16 cellular contexts compared by ENCODE assay signal in the genomic region with DNA sequence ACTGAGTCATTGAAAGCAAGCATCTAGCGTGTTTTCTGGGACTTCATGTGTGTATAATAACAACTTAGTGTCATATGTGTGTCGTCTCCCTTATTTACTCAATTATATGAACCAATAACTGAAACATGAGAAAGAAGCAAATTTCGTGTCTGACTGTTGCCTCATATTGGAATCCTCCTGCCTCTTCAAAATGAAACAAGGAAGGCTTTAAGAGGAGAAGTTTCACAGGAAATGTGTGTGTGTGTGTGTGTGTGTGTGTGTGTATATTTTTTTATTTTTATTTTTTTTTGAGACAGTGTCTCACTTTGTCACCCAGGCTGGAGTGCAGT.
DNase-seq lines count a peak whose midpoint lies in the region; ATAC-seq and TF ChIP-seq lines count a peak whose summit lies in the region.
"Had no signal": no experiment of that assay in that cellular context is flagged by ENCODE, and none has a peak within 500 bp of the region (broad histone marks: within the 10 kb centered on the region; RNA-seq: fewer than 3 reads in every experiment).

No MANE protein-coding gene starts in this region.

- intact Hi-C loops in sciatic nerve (cut with DNase I) (no loop called here), left ventricle myocardium inferior (cut with micrococcal nuclease) (no loop called here)

- no peaks in the 10 kb centered on the region for H3K79me2 ChIP-seq in ACC112 (ENCODE audit: control insufficient read depth, insufficient read depth, low read length, unreplicated experiment)
- H3K79me2 ChIP-seq: parathyroid adenoma had no signal

- DNase-seq in NOMO-1 treated with DMSO at 0.1 percent for 48 hours (lab: John Stamatoyannopoulos, UW; ENCODE audit: unreplicated experiment) (peak; percentile 58), fibroblast of mammary gland (ENCODE audit: low read depth) (peak; percentile 54), sciatic nerve (ENCODE audit: low spot score) (no peak), left ventricle myocardium inferior (no peak), GM10248 (ENCODE audit: extremely low spot score) (no peak), NCI-H2107 (lab: John Stamatoyannopoulos, UW) (no peak)
- no peak for DNase-seq in activated CD4-positive, alpha-beta T cell treated with anti-CD3 and anti-CD28 coated beads, Interleukin-2, amount 50 U/mL, for 1 hour
- DNase-seq: activated CD8-positive, alpha-beta T cell treated with anti-CD3 and anti-CD28 coated beads, Interleukin-2, amount 10 ng/mL, durations not matched to agents 7 days and 5 days; Calu3; dorsolateral prefrontal cortex; NCI-H2171 treated with DMSO at 0.1 percent for 48 hours; transverse colon had no signal

- no peaks in the 10 kb centered on the region for H3K27me3 ChIP-seq in ACC112 (ENCODE audit: insufficient read depth, low read length)
- H3K27me3 ChIP-seq in left ventricle myocardium inferior (ENCODE audit: low read depth) = peaks cover 30% of the 10 kb centered on the region
- H3K27me3 ChIP-seq: transverse colon had no signal

- no peaks in the 10 kb centered on the region for H3K36me3 ChIP-seq in ACC112 (ENCODE audit: insufficient read depth, low read length)
- no peaks in the 10 kb centered on the region for H3K36me3 ChIP-seq in left ventricle myocardium inferior
- H3K36me3 ChIP-seq: transverse colon had no signal

- H3K4me1 ChIP-seq in ACC112 (ENCODE audit: control insufficient read depth, insufficient read depth, low read length, unreplicated experiment) (peaks cover 4% of the 10 kb centered on the region), left ventricle myocardium inferior (no peaks in the 10 kb centered on the region)
- H3K4me1 ChIP-seq: parathyroid adenoma, transverse colon had no signal

- POLR2A ChIA-PET in GM10248 (lab: Yijun Ruan, JAX) = no interaction called here

- ATAC-seq in sciatic nerve = peak; percentile 64
- ATAC-seq: activated CD8-positive, alpha-beta T cell treated with anti-CD3 and anti-CD28 coated beads, Interleukin-2, amount 10 ng/mL, durations not matched to agents 7 days and 5 days; activated T-helper 17 cell treated with anti-CD3 and anti-CD28 coated beads, Interleukin-2, amount 50 U/mL, for 72 hours had no signal

- CTCF ChIA-PET in GM10248 (lab: Yijun Ruan, JAX) = no interaction called here

- H3K27ac ChIP-seq in ACC112 (ENCODE audit: low read depth, low read length) (peak overlapping the region; percentile 10; the same call in 1 of the 2 replicates), left ventricle myocardium inferior (replicated peaks) (no peak overlapping the region)
- H3K27ac ChIP-seq: parathyroid adenoma, VCaP had no signal

- TF ChIP-seq CTCF in fibroblast of mammary gland (conservative IDR thresholded peaks at IDR 0.05; ENCODE audit: control insufficient read depth, insufficient read depth, low read depth, low read length) (no peak), left ventricle myocardium inferior (IDR thresholded peaks at IDR 0.05; ENCODE audit: borderline replicate concordance) (no peak), GM10248 (IDR thresholded peaks at IDR 0.05; ENCODE audit: control extremely low read depth, extremely low read depth, low read depth, missing control alignments) (no peak)

- H2AFZ ChIP-seq in ACC112 (ENCODE audit: low read length, unreplicated experiment) = peak overlapping the region; percentile 78
- H2AFZ ChIP-seq: parathyroid adenoma had no signal

- no peaks in the 10 kb centered on the region for H3K9me3 ChIP-seq in left ventricle myocardium inferior (replicated peaks)
- H3K9me3 ChIP-seq: transverse colon had no signal

- peak overlapping the region; percentile 23 for H3K4me3 ChIP-seq in ACC112 (ENCODE audit: low read depth, low read length)
- no peak overlapping the region for H3K4me3 ChIP-seq in fibroblast of mammary gland (ENCODE audit: control insufficient read depth, low read depth, low read length)
- no peak overlapping the region for H3K4me3 ChIP-seq in left ventricle myocardium inferior
- H3K4me3 ChIP-seq: dorsolateral prefrontal cortex, transverse colon had no signal

Comparison
In these comparisons a context has a peak if more than half of its experiments do, and no peak if none do; other contexts are left out.
1. DNase-seq: peak in NOMO-1 treated with DMSO at 0.1 percent for 48 hours (single experiment) and fibroblast of mammary gland (single experiment); none in sciatic nerve (single experiment), left ventricle myocardium inferior (single experiment), activated CD4-positive, alpha-beta T cell treated with anti-CD3 and anti-CD28 coated beads, Interleukin-2, amount 50 U/mL, for 1 hour (single experiment), GM10248 (single experiment) and NCI-H2107 (single experiment).